Comparison of ENCODE assay signal across 1 cellular context in the genomic region with DNA sequence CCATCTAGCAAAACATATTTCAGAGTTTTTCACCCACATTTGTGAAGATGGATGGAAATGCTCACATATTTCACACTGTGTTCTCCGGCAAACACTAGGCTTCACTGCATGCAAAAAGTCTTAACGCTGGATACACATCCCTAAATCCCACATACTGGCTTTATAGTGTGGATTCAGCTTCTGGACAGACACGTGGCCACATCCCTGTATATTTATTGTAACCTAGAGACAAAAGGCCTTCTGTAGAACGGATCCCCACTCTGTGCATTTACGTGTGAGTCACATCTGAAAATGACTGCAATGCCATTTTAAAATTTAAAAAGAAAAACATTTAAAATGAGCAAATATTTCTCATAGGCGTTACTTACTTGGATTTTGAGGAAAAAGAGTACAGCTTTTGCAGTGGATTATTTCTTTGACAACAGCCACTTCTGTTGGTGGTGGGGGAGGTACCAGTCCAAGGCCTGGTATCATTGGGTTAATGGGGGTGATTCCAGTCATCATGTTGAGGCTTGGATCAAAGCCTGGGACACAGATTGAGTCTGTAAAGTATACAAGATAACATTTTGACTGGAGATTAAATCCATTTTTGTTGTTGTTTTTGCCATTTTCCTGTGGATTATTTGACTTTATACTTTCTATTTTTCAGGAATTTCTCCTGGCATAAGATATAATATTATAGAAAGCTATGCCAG.
TF ChIP-seq lines count a peak whose summit lies in the region.

No MANE protein-coding gene starts in this region.

TF ChIP-seq in WTC11, 78 proteins besides CTCF, POLR2A, EP300 and RAD21 (continued from another document):
- TF ChIP-seq ZNF317 (CRISPR knock-in tag; IDR thresholded peaks at IDR 0.05; ENCODE audit: borderline replicate concordance, low read depth) (no peak), RELA (CRISPR knock-in tag; IDR thresholded peaks at IDR 0.05; ENCODE audit: borderline replicate concordance) (no peak), SMAD4 (CRISPR knock-in tag; IDR thresholded peaks at IDR 0.05) (no peak), EMX1 (CRISPR knock-in tag; IDR thresholded peaks at IDR 0.05) (no peak), ZNF671 (CRISPR knock-in tag; IDR thresholded peaks at IDR 0.05) (no peak)
